In genomic region chr3:64913515-64913914, GRCh38 we compare ENCODE assay signal across 29 cellular contexts.
"Had no signal": no experiment of that assay in that cellular context is flagged by ENCODE, and none has a peak within 500 bp of the region (broad histone marks: within the 10 kb centered on the region; RNA-seq: fewer than 3 reads in every experiment).

No MANE protein-coding gene starts in this region.

- H3K9ac ChIP-seq: neural progenitor cell, parathyroid adenoma had no signal

- H3K4me3 Mint-ChIP-seq: naive thymus-derived CD8-positive, alpha-beta T cell; natural killer cell treated with Interleukin-12 subunit alpha and Interleukin-12 subunit beta and Interleukin-15 and Interleukin-18, amount 100 ng/mL, for 72 hours; nephron progenitor cell; neural progenitor cell; stimulated activated effector memory CD8-positive, alpha-beta T cell treated with anti-CD3 and anti-CD28 coated beads, Interleukin-12 subunit alpha, Interleukin-12 subunit beta, amount 100 ng/mL, for 72 hours; stimulated activated naive B cell treated with anti-CD40 and anti-IgM and Interleukin-4, amounts not matched to agents 10 μg/mL and 1 μg/mL and 100 μg/mL, for 72 hours; stimulated activated naive CD8-positive, alpha-beta T cell treated with anti-CD3 and anti-CD28 coated beads, Interleukin-15, Interleukin-2, amounts not matched to agents 100 ng/mL and 50 ng/mL, for 24 hours had no signal

- H3K4me2 ChIP-seq: neural progenitor cell had no signal

- H2AFZ ChIP-seq: neural progenitor cell, parathyroid adenoma had no signal

- DNase-seq: naive thymus-derived CD8-positive, alpha-beta T cell; nephron progenitor cell; occipital lobe; ovary; posterior cingulate gyrus; psoas muscle; right cardiac atrium; right lobe of liver; sigmoid colon; small intestine; stimulated activated CD4-positive, alpha-beta T cell treated with anti-CD3 and anti-CD28 coated beads, Interleukin-15, amount 100 ng/mL, for 24 hours; stimulated activated CD4-positive, alpha-beta T cell treated with anti-CD3 and anti-CD28 coated beads, Interleukin-2, amount 100 ng/mL, for 24 hours; stimulated activated CD4-positive, alpha-beta T cell treated with anti-CD3 and anti-CD28 coated beads, Interleukin-2, amount 100 ng/mL, for 48 hours; stimulated activated CD4-positive, alpha-beta T cell treated with anti-CD3 and anti-CD28 coated beads, Interleukin-4, amount 100 ng/mL, for 24 hours; stimulated activated naive B cell treated with anti-CD40 and anti-IgM and Interleukin-4, amounts not matched to agents 10 μg/mL and 1 μg/mL and 100 μg/mL, for 72 hours; stimulated activated naive CD4-positive, alpha-beta T cell treated with Interleukin-2 at 50 U/mL for 16 hours; stomach; thyroid gland; transverse colon; upper lobe of left lung had no signal

- ATAC-seq: naive thymus-derived CD8-positive, alpha-beta T cell; natural killer cell treated with Interleukin-12 subunit alpha and Interleukin-12 subunit beta and Interleukin-15 and Interleukin-18, amount 100 ng/mL, for 72 hours; psoas muscle; right cardiac atrium; right lobe of liver; stimulated activated effector memory CD8-positive, alpha-beta T cell treated with anti-CD3 and anti-CD28 coated beads, Interleukin-12 subunit alpha, Interleukin-12 subunit beta, amount 100 ng/mL, for 72 hours; stimulated activated naive B cell treated with anti-CD40 and anti-IgM and Interleukin-4, amounts not matched to agents 10 μg/mL and 1 μg/mL and 100 μg/mL, for 72 hours had no signal

- H3K9me3 Mint-ChIP-seq: neural progenitor cell had no signal

- H3K27me3 Mint-ChIP-seq: natural killer cell treated with Interleukin-12 subunit alpha and Interleukin-12 subunit beta and Interleukin-15 and Interleukin-18, amount 100 ng/mL, for 72 hours; progenitor cell of endocrine pancreas; stimulated activated naive B cell treated with anti-CD40 and anti-IgM and Interleukin-4, amounts not matched to agents 10 μg/mL and 1 μg/mL and 100 μg/mL, for 72 hours; stimulated activated naive CD8-positive, alpha-beta T cell treated with anti-CD3 and anti-CD28 coated beads, Interleukin-15, Interleukin-2, amounts not matched to agents 100 ng/mL and 50 ng/mL, for 24 hours had no signal

- H3K36me3 Mint-ChIP-seq: naive thymus-derived CD8-positive, alpha-beta T cell; natural killer cell treated with Interleukin-12 subunit alpha and Interleukin-12 subunit beta and Interleukin-15 and Interleukin-18, amount 100 ng/mL, for 72 hours; neural progenitor cell; stimulated activated effector memory CD8-positive, alpha-beta T cell treated with anti-CD3 and anti-CD28 coated beads, Interleukin-12 subunit alpha, Interleukin-12 subunit beta, amount 100 ng/mL, for 72 hours had no signal

- H3K36me3 ChIP-seq: neural progenitor cell, ovary, right lobe of liver, sigmoid colon, stomach, thoracic aorta, thyroid gland, transverse colon, upper lobe of left lung, vagina had no signal

- H3K4me1 Mint-ChIP-seq: naive thymus-derived CD8-positive, alpha-beta T cell; stimulated activated effector memory CD8-positive, alpha-beta T cell treated with anti-CD3 and anti-CD28 coated beads, Interleukin-12 subunit alpha, Interleukin-12 subunit beta, amount 100 ng/mL, for 72 hours; stimulated activated naive B cell treated with anti-CD40 and anti-IgM and Interleukin-4, amounts not matched to agents 10 μg/mL and 1 μg/mL and 100 μg/mL, for 72 hours had no signal

- H3K79me2 ChIP-seq: parathyroid adenoma had no signal

- H3K9me3 ChIP-seq: ovary, psoas muscle, right lobe of liver, sigmoid colon, stomach, thoracic aorta, thyroid gland, transverse colon, vagina had no signal

- H3K4me1 ChIP-seq: transverse colon had no signal

- FAIRE-seq: small intestine, urothelium cell line had no signal

- H3K4me3 ChIP-seq: neural progenitor cell, ovary, psoas muscle, right lobe of liver, sigmoid colon, stomach, thoracic aorta, thyroid gland, transverse colon, upper lobe of left lung, vagina had no signal

- H3K27ac Mint-ChIP-seq: naive thymus-derived CD8-positive, alpha-beta T cell; natural killer cell treated with Interleukin-12 subunit alpha and Interleukin-12 subunit beta and Interleukin-15 and Interleukin-18, amount 100 ng/mL, for 72 hours; nephron progenitor cell; neural progenitor cell; progenitor cell of endocrine pancreas; stimulated activated effector memory CD8-positive, alpha-beta T cell treated with anti-CD3 and anti-CD28 coated beads, Interleukin-12 subunit alpha, Interleukin-12 subunit beta, amount 100 ng/mL, for 72 hours; stimulated activated naive B cell treated with anti-CD40 and anti-IgM and Interleukin-4, amounts not matched to agents 10 μg/mL and 1 μg/mL and 100 μg/mL, for 72 hours; stimulated activated naive CD8-positive, alpha-beta T cell treated with anti-CD3 and anti-CD28 coated beads, Interleukin-15, Interleukin-2, amounts not matched to agents 100 ng/mL and 50 ng/mL, for 24 hours had no signal

- H3K27ac ChIP-seq: neural progenitor cell, ovary, parathyroid adenoma, psoas muscle, right lobe of liver, sigmoid colon, stomach, thoracic aorta, thyroid gland, transverse colon, upper lobe of left lung, vagina had no signal

- H3K27me3 ChIP-seq: neural progenitor cell, ovary, right lobe of liver, sigmoid colon, stomach, thyroid gland, transverse colon, upper lobe of left lung, vagina had no signal
